In the genomic region with DNA sequence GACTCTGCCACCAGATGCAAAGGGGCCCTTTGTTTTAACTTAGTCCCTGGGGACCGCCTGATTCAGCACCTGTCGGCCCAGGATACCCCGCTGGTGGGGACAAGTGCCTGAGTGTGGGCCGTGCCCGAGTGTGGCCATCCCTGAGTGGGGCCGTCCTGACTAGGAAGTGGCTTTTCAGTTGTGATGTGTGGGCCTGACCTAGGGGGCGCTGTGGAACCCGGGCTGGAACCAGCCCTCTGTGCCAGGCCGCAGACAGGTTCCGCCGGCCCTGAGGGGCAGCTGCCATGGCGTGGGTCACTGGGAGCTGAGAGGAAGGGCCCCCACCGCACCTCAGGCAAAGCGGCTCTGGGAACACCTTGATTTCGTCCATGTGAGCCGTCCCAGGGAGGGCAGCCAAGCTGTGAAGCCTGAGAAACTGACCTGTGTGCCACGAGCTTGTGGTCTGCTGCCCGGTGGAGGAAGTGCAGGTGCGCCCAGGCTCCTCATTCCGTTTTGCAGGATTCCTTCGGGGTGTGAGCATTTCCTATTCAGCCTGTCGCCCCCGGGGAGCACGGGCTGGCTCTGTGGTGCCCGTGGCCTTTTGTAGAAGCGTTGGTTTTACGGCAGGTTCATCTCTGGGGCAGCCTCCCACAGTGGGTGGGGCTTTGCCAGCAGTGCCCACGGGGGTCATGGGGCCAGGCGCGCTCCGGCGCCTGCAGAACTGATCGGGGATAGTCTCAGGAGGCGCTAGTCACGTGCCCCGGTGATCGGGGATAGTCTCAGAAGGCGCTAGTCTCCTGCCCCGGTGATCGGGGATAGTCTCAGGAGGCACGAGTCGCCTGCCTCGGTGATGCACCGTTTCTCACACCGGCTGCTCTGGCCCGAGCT, we compare ENCODE assay signal across 1 cellular context.
A peak's percentile ranks its signal among the peaks of the same experiment; 100 is the strongest.
TF ChIP-seq lines count a peak whose summit lies in the region.

No MANE protein-coding gene starts in this region.

TF ChIP-seq in WTC11, 78 proteins besides CTCF, POLR2A, EP300 and RAD21 (continued from another document):
- TF ChIP-seq, protein P1, sequence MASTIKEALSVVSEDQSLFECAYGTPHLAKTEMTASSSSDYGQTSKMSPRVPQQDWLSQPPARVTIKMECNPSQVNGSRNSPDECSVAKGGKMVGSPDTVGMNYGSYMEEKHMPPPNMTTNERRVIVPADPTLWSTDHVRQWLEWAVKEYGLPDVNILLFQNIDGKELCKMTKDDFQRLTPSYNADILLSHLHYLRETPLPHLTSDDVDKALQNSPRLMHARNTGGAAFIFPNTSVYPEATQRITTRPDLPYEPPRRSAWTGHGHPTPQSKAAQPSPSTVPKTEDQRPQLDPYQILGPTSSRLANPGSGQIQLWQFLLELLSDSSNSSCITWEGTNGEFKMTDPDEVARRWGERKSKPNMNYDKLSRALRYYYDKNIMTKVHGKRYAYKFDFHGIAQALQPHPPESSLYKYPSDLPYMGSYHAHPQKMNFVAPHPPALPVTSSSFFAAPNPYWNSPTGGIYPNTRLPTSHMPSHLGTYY (CRISPR knock-in tag; IDR thresholded peaks at IDR 0.05), result peak; percentile 93
- TF ChIP-seq SMAD3 (CRISPR knock-in tag; IDR thresholded peaks at IDR 0.05; ENCODE audit: borderline replicate concordance) (0 out of 2 replicates have a peak, but pooled peaks have one; percentile 7), NR1H2 (CRISPR knock-in tag; IDR thresholded peaks at IDR 0.05) (no peak), USF1 (CRISPR knock-in tag; IDR thresholded peaks at IDR 0.05) (peak; percentile 94), CREB1 (CRISPR knock-in tag; IDR thresholded peaks at IDR 0.05) (no peak), FOXP1 (CRISPR knock-in tag; IDR thresholded peaks at IDR 0.05; ENCODE audit: borderline replicate concordance) (no peak; the same call in 1 of the 2 replicates), ZNF396 (CRISPR knock-in tag; IDR thresholded peaks at IDR 0.05; ENCODE audit: borderline replicate concordance) (no peak), FOXP4 (CRISPR knock-in tag; IDR thresholded peaks at IDR 0.05) (0 out of 2 replicates have a peak, but pooled peaks have one; percentile 34), TEAD4 (CRISPR knock-in tag; IDR thresholded peaks at IDR 0.05) (0 out of 2 replicates have a peak, but pooled peaks have one; percentile 59), JUN (CRISPR knock-in tag; IDR thresholded peaks at IDR 0.05) (0 out of 2 replicates have a peak, but pooled peaks have one; percentile 65), NR3C1 (CRISPR knock-in tag; conservative IDR thresholded peaks at IDR 0.05; ENCODE audit: low read depth) (no peak), NFATC4 (CRISPR knock-in tag; IDR thresholded peaks at IDR 0.05) (peak; percentile 74), NR2C2 (CRISPR knock-in tag; IDR thresholded peaks at IDR 0.05) (no peak; the same call in 1 of the 2 replicates), MXD4 (CRISPR knock-in tag; IDR thresholded peaks at IDR 0.05; ENCODE audit: borderline replicate concordance) (no peak), HMGA2 (CRISPR knock-in tag; IDR thresholded peaks at IDR 0.05) (no peak), GTF2I (CRISPR knock-in tag; conservative IDR thresholded peaks at IDR 0.05) (no peak), ESRRA (CRISPR knock-in tag; IDR thresholded peaks at IDR 0.05; ENCODE audit: borderline replicate concordance) (0 out of 2 replicates have a peak, but pooled peaks have one; percentile 50)
- TF ChIP-seq, protein P2, sequence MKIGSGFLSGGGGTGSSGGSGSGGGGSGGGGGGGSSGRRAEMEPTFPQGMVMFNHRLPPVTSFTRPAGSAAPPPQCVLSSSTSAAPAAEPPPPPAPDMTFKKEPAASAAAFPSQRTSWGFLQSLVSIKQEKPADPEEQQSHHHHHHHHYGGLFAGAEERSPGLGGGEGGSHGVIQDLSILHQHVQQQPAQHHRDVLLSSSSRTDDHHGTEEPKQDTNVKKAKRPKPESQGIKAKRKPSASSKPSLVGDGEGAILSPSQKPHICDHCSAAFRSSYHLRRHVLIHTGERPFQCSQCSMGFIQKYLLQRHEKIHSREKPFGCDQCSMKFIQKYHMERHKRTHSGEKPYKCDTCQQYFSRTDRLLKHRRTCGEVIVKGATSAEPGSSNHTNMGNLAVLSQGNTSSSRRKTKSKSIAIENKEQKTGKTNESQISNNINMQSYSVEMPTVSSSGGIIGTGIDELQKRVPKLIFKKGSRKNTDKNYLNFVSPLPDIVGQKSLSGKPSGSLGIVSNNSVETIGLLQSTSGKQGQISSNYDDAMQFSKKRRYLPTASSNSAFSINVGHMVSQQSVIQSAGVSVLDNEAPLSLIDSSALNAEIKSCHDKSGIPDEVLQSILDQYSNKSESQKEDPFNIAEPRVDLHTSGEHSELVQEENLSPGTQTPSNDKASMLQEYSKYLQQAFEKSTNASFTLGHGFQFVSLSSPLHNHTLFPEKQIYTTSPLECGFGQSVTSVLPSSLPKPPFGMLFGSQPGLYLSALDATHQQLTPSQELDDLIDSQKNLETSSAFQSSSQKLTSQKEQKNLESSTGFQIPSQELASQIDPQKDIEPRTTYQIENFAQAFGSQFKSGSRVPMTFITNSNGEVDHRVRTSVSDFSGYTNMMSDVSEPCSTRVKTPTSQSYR (CRISPR knock-in tag; IDR thresholded peaks at IDR 0.05), result peak; percentile 48; the same call in 1 of the 2 replicates
- TF ChIP-seq, protein P3, sequence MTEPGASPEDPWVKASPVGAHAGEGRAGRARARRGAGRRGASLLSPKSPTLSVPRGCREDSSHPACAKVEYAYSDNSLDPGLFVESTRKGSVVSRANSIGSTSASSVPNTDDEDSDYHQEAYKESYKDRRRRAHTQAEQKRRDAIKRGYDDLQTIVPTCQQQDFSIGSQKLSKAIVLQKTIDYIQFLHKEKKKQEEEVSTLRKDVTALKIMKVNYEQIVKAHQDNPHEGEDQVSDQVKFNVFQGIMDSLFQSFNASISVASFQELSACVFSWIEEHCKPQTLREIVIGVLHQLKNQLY (CRISPR knock-in tag; IDR thresholded peaks at IDR 0.05), result peak; percentile 90; the same call in 1 of the 2 replicates
